In genomic region chr14:95527392-95528002, GRCh38 we compare ENCODE assay signal across 8 cellular contexts. TPM values are rescaled to one million over a fixed set of nuclear protein-coding genes. Genes with fewer than 3 reads are reported as not detected.
DNase-seq lines count a peak whose midpoint lies in the region; ATAC-seq and TF ChIP-seq lines count a peak whose summit lies in the region.

No MANE protein-coding gene starts in this region.

- intact Hi-C loops in sciatic nerve (cut with DNase I): loop anchor here (5.0 kb wide), 1 partner anchor 85 kb away; no protein-coding TSS in a partner anchor

- no peaks in the 10 kb centered on the region for H4K20me1 ChIP-seq in OCI-LY1 (ENCODE audit: insufficient read depth, low read length)

- peaks cover 19% of the 10 kb centered on the region for H3K36me3 Mint-ChIP-seq in activated naive CD4-positive, alpha-beta T cell treated with anti-CD3 and anti-CD28 coated beads, Interleukin-2, amount 10 ng/mL, durations not matched to agents 7 days and 5 days

- H3K4me1 ChIP-seq in OCI-LY1 (ENCODE audit: insufficient read depth, low read length, severe bottlenecking): peaks cover 27% of the 10 kb centered on the region

- CTCF ChIA-PET in activated naive CD4-positive, alpha-beta T cell treated with anti-CD3 and anti-CD28 coated beads, Interleukin-2, amount 10 ng/mL, durations not matched to agents 7 days and 5 days (lab: Charles Lee): interaction anchor here (0.8 to 4.8 kb wide), 23 partner anchors 12 to 100 kb away, joined by 3 to 41 read pairs (median 5); partner anchors contain the start of gene SYNE3

- H3K4me2 ChIP-seq in OCI-LY1 (ENCODE audit: low read length): no peak overlapping the region

- H3K27me3 ChIP-seq in OCI-LY1 (ENCODE audit: insufficient read depth, low read length): no peaks in the 10 kb centered on the region

- no peaks in the 10 kb centered on the region for H3K9me3 ChIP-seq in OCI-LY1 (ENCODE audit: low read length)

- H3K9me2 ChIP-seq in OCI-LY1 (ENCODE audit: low read depth, low read length): no peaks in the 10 kb centered on the region

- peaks cover 80% of the 10 kb centered on the region for H3K4me1 Mint-ChIP-seq in activated naive CD4-positive, alpha-beta T cell treated with anti-CD3 and anti-CD28 coated beads, Interleukin-2, amount 10 ng/mL, durations not matched to agents 7 days and 5 days

- peaks cover 17% of the 10 kb centered on the region for H3K79me2 ChIP-seq in OCI-LY1 (ENCODE audit: insufficient read depth, low read length)

- H3K36me3 ChIP-seq in OCI-LY1 (ENCODE audit: insufficient read depth, low read length): peaks cover 20% of the 10 kb centered on the region

- TF ChIP-seq CTCF in AG09309 (IDR thresholded peaks at IDR 0.05; ENCODE audit: control insufficient read depth, insufficient read depth, low read depth, low read length, missing control alignments): peak; percentile 67
- TF ChIP-seq CTCF in OCI-LY1 (IDR thresholded peaks at IDR 0.05; ENCODE audit: low read length): peak; percentile 92

- H3K27me3 Mint-ChIP-seq in activated naive CD4-positive, alpha-beta T cell treated with anti-CD3 and anti-CD28 coated beads, Interleukin-2, amount 10 ng/mL, durations not matched to agents 7 days and 5 days: no peaks in the 10 kb centered on the region

- ATAC-seq in GM18909 (IDR thresholded peaks at IDR 0.05; ENCODE audit: poor library complexity, unreplicated experiment): peak; percentile 51
- ATAC-seq in sciatic nerve: peak; percentile 88
- ATAC-seq in HG02885 (IDR thresholded peaks at IDR 0.05; ENCODE audit: poor library complexity, unreplicated experiment): no peak

- no peak overlapping the region for H3K4me3 Mint-ChIP-seq in activated naive CD4-positive, alpha-beta T cell treated with anti-CD3 and anti-CD28 coated beads, Interleukin-2, amount 10 ng/mL, durations not matched to agents 7 days and 5 days

- DNase-seq in AG09309 (ENCODE audit: low read depth) (peak; percentile 71), glomerular visceral epithelial cell (ENCODE audit: extremely low spot score) (peak; percentile 41), sciatic nerve (ENCODE audit: low spot score) (peak; percentile 79), COLO829 (ENCODE audit: low spot score) (no peak)
- peak; percentile 69 for DNase-seq in activated naive CD4-positive, alpha-beta T cell treated with anti-CD3 and anti-CD28 coated beads, Interleukin-2, amount 10 ng/mL, durations not matched to agents 7 days and 5 days

- H3K9ac ChIP-seq in OCI-LY1 (ENCODE audit: low read length): no peak overlapping the region

- H3K4me3 ChIP-seq in AG09309 (ENCODE audit: control insufficient read depth, low read depth, low read length): no peak overlapping the region
- H3K4me3 ChIP-seq in OCI-LY1 (ENCODE audit: low read depth, low read length, poor library complexity, severe bottlenecking): no peak overlapping the region

- no peak overlapping the region for H3K27ac ChIP-seq in OCI-LY1 (ENCODE audit: low read depth, low read length, poor library complexity, severe bottlenecking)

- H3F3A ChIP-seq in OCI-LY1 (ENCODE audit: insufficient read depth, low read length): no peaks in the 10 kb centered on the region

- H3K27ac Mint-ChIP-seq in activated naive CD4-positive, alpha-beta T cell treated with anti-CD3 and anti-CD28 coated beads, Interleukin-2, amount 10 ng/mL, durations not matched to agents 7 days and 5 days: peak overlapping the region; percentile 59

- no peaks in the 10 kb centered on the region for H3K9me3 Mint-ChIP-seq in activated naive CD4-positive, alpha-beta T cell treated with anti-CD3 and anti-CD28 coated beads, Interleukin-2, amount 10 ng/mL, durations not matched to agents 7 days and 5 days

- H2AFZ ChIP-seq in OCI-LY1 (ENCODE audit: low read length): no peak overlapping the region

RNA-seq across cellular contexts. Expression of gene GLRX5, which starts 7.4 kb away (rescaled TPM):
- 25.8 TPM for total RNA-seq in sciatic nerve

RNA-seq across cellular contexts. Expression of gene SYNE3, which starts 11.0 kb away (rescaled TPM):
- total RNA-seq in sciatic nerve: 75.3 TPM
